Comparison of ENCODE assay signal across 19 cellular contexts in genomic region chr18:2087877-2088673, GRCh38.
DNase-seq lines count a peak whose midpoint lies in the region; ATAC-seq and TF ChIP-seq lines count a peak whose summit lies in the region.
"Had no signal": no experiment of that assay in that cellular context is flagged by ENCODE, and none has a peak within 500 bp of the region (broad histone marks: within the 10 kb centered on the region; RNA-seq: fewer than 3 reads in every experiment).

No MANE protein-coding gene starts in this region.

- H3K4me1 Mint-ChIP-seq in HFFc6 (ENCODE audit: low read depth): no peaks in the 10 kb centered on the region; the same call in 1 of the 2 replicates
- H3K4me1 Mint-ChIP-seq: stimulated activated memory B cell treated with anti-CD40 and anti-IgM and Interleukin-4, amounts not matched to agents 10 μg/mL and 1 μg/mL and 100 μg/mL, for 72 hours had no signal

- H3K27ac ChIP-seq in osteoblast (ENCODE audit: low read depth, low read length) (no peak overlapping the region), PC-9 (no peak overlapping the region)
- H3K27ac ChIP-seq: adrenal gland, KMS-11 had no signal

- CTCF ChIA-PET in PC-9 (lab: Charles Lee): no interaction called here

- TF ChIP-seq CTCF in osteoblast (IDR thresholded peaks at IDR 0.05; ENCODE audit: extremely low read depth, low read depth, low read length): no peak
- no peak for TF ChIP-seq CTCF in HFFc6 (IDR thresholded peaks at IDR 0.05)
- no peak for TF ChIP-seq CTCF in PC-9 (conservative IDR thresholded peaks at IDR 0.05)

- H2AFZ ChIP-seq in osteoblast (ENCODE audit: low read length): no peak overlapping the region
- H2AFZ ChIP-seq in PC-9: no peak overlapping the region

- H3K9me3 ChIP-seq in osteoblast (ENCODE audit: low read depth, low read length) (no peaks in the 10 kb centered on the region), PC-9 (ENCODE audit: insufficient read depth, low read depth) (no peaks in the 10 kb centered on the region; the same call in 1 of the 2 replicates)
- H3K9me3 ChIP-seq: adrenal gland, mucosa of descending colon had no signal

- H3K36me3 ChIP-seq in osteoblast (ENCODE audit: insufficient read depth, low read length) (no peaks in the 10 kb centered on the region), PC-9 (ENCODE audit: low read depth) (no peaks in the 10 kb centered on the region)
- H3K36me3 ChIP-seq: adrenal gland had no signal

- H3K9me3 Mint-ChIP-seq in HFFc6: no peaks in the 10 kb centered on the region
- H3K9me3 Mint-ChIP-seq: activated CD4-positive, alpha-beta T cell treated with anti-CD3 and anti-CD28 coated beads, Interleukin-2, amount 10 ng/mL, durations not matched to agents 24 days and 14 days; activated T-cell treated with anti-CD3 and anti-CD28 coated beads, Interleukin-2, amount 50 U/mL, for 24 hours; dendritic cell treated with granulocyte-macrophage colony-stimulating factor and Interleukin-4, amounts not matched to agents 40 ng/mL and 50 ng/mL, for 4 days; stimulated activated memory B cell treated with anti-CD40 and anti-IgM and Interleukin-4, amounts not matched to agents 10 μg/mL and 1 μg/mL and 100 μg/mL, for 72 hours; T-cell had no signal

- POLR2A ChIA-PET in PC-9 (lab: Charles Lee; ENCODE audit: unreplicated experiment): no interaction called here

- H3K27ac Mint-ChIP-seq in HFFc6: no peak overlapping the region
- H3K27ac Mint-ChIP-seq: activated CD4-positive, alpha-beta T cell treated with anti-CD3 and anti-CD28 coated beads, Interleukin-2, amount 10 ng/mL, durations not matched to agents 24 days and 14 days; activated T-cell treated with anti-CD3 and anti-CD28 coated beads, Interleukin-2, amount 50 U/mL, for 24 hours; dendritic cell treated with granulocyte-macrophage colony-stimulating factor and Interleukin-4, amounts not matched to agents 40 ng/mL and 50 ng/mL, for 4 days; stimulated activated memory B cell treated with anti-CD40 and anti-IgM and Interleukin-4, amounts not matched to agents 10 μg/mL and 1 μg/mL and 100 μg/mL, for 72 hours; T-cell had no signal

- DNase-seq in DMS 273 treated with DMSO at 0.1 percent for 48 hours (lab: John Stamatoyannopoulos, UW) (peak; percentile 82), NOMO-1 treated with DMSO at 0.1 percent for 48 hours (lab: John Stamatoyannopoulos, UW; ENCODE audit: unreplicated experiment) (peak; percentile 52), fibroblast of peridontal ligament (ENCODE audit: extremely low read depth) (peak; percentile 19), osteoblast (ENCODE audit: insufficient read length, low spot score, missing footprints) (peak; percentile 19), HFFc6 (no peak), PC-9 (no peak)
- no peak for DNase-seq in central memory CD4-positive, alpha-beta T cell
- DNase-seq: activated CD4-positive, alpha-beta T cell treated with anti-CD3 and anti-CD28 coated beads, Interleukin-2, amount 10 ng/mL, durations not matched to agents 24 days and 14 days; activated T-cell treated with anti-CD3 and anti-CD28 coated beads, Interleukin-2, amount 50 U/mL, for 24 hours; adrenal gland; DMS79 treated with DMSO at 0.1 percent for 48 hours; mucosa of descending colon; NCI-H2081 treated with DMSO at 0.1 percent for 48 hours; stimulated activated CD4-positive, alpha-beta T cell treated with anti-CD3 and anti-CD28 coated beads, Interleukin-4, amount 100 ng/mL, for 24 hours; T-cell had no signal

- H3K27me3 Mint-ChIP-seq in HFFc6 (ENCODE audit: insufficient read depth): no peaks in the 10 kb centered on the region; the same call in 1 of the 2 replicates
- H3K27me3 Mint-ChIP-seq: activated CD4-positive, alpha-beta T cell treated with anti-CD3 and anti-CD28 coated beads, Interleukin-2, amount 10 ng/mL, durations not matched to agents 24 days and 14 days; activated T-cell treated with anti-CD3 and anti-CD28 coated beads, Interleukin-2, amount 50 U/mL, for 24 hours; dendritic cell treated with granulocyte-macrophage colony-stimulating factor and Interleukin-4, amounts not matched to agents 40 ng/mL and 50 ng/mL, for 4 days; stimulated activated memory B cell treated with anti-CD40 and anti-IgM and Interleukin-4, amounts not matched to agents 10 μg/mL and 1 μg/mL and 100 μg/mL, for 72 hours had no signal

- no peaks in the 10 kb centered on the region for H3K36me3 Mint-ChIP-seq in HFFc6 (ENCODE audit: low read depth)
- H3K36me3 Mint-ChIP-seq: stimulated activated memory B cell treated with anti-CD40 and anti-IgM and Interleukin-4, amounts not matched to agents 10 μg/mL and 1 μg/mL and 100 μg/mL, for 72 hours; T-cell had no signal

- intact Hi-C loops in PC-9 (cut with micrococcal nuclease; ENCODE audit: unreplicated experiment): no loop called here

- BruUV-seq in PC-9 (replicated peaks; lab: Mats Ljungman, UMichigan): no TSS peak

- H3K27me3 ChIP-seq in osteoblast (ENCODE audit: insufficient read depth, low read length) (no peaks in the 10 kb centered on the region), PC-9 (ENCODE audit: insufficient read depth, low read depth) (no peaks in the 10 kb centered on the region)
- H3K27me3 ChIP-seq: adrenal gland had no signal

- H3K4me3 ChIP-seq in osteoblast (ENCODE audit: insufficient read depth, low read length) (no peak overlapping the region), PC-9 (no peak overlapping the region)
- H3K4me3 ChIP-seq: adrenal gland, mucosa of descending colon had no signal

- no peak for ATAC-seq in GM21737 (IDR thresholded peaks at IDR 0.05; ENCODE audit: unreplicated experiment)
- ATAC-seq: mucosa of descending colon; stimulated activated memory B cell treated with anti-CD40 and anti-IgM and Interleukin-4, amounts not matched to agents 10 μg/mL and 1 μg/mL and 100 μg/mL, for 72 hours; T-cell had no signal

- no peak overlapping the region for H3K4me2 ChIP-seq in osteoblast (ENCODE audit: insufficient read depth, low read length)
- H3K4me2 ChIP-seq in PC-9: no peak overlapping the region
- H3K4me2 ChIP-seq: KMS-11 had no signal

- H4K20me1 ChIP-seq in osteoblast (ENCODE audit: insufficient read depth, low read length) (no peaks in the 10 kb centered on the region), PC-9 (ENCODE audit: insufficient read depth) (no peaks in the 10 kb centered on the region)

- no peaks in the 10 kb centered on the region for H3K9me2 ChIP-seq in PC-9 (ENCODE audit: insufficient read depth)

- no peaks in the 10 kb centered on the region for H3F3A ChIP-seq in PC-9 (ENCODE audit: insufficient read depth, low read depth)

- no peaks in the 10 kb centered on the region for H3K79me2 ChIP-seq in osteoblast (ENCODE audit: insufficient read depth, low read length)
- H3K79me2 ChIP-seq in PC-9 (ENCODE audit: low read depth): no peaks in the 10 kb centered on the region

- H3K4me1 ChIP-seq in osteoblast (ENCODE audit: insufficient read depth, low read length) (no peaks in the 10 kb centered on the region), PC-9 (replicated peaks; ENCODE audit: insufficient read depth) (peaks cover 9% of the 10 kb centered on the region; the same call in 1 of the 2 replicates)
- H3K4me1 ChIP-seq: adrenal gland had no signal

- no peak overlapping the region for H3K4me3 Mint-ChIP-seq in HFFc6
- H3K4me3 Mint-ChIP-seq: activated CD4-positive, alpha-beta T cell treated with anti-CD3 and anti-CD28 coated beads, Interleukin-2, amount 10 ng/mL, durations not matched to agents 24 days and 14 days; activated T-cell treated with anti-CD3 and anti-CD28 coated beads, Interleukin-2, amount 50 U/mL, for 24 hours; dendritic cell treated with granulocyte-macrophage colony-stimulating factor and Interleukin-4, amounts not matched to agents 40 ng/mL and 50 ng/mL, for 4 days; stimulated activated memory B cell treated with anti-CD40 and anti-IgM and Interleukin-4, amounts not matched to agents 10 μg/mL and 1 μg/mL and 100 μg/mL, for 72 hours; T-cell had no signal

Comparison
In these comparisons a context has a peak if more than half of its experiments do, and no peak if none do; other contexts are left out.
1. DNase-seq: peak in DMS 273 treated with DMSO at 0.1 percent for 48 hours (single experiment), NOMO-1 treated with DMSO at 0.1 percent for 48 hours (single experiment), fibroblast of peridontal ligament (single experiment) and osteoblast (single experiment); none in HFFc6 (single experiment), PC-9 (0 of 2) and central memory CD4-positive, alpha-beta T cell (single experiment).